Comparison of ENCODE assay signal across 9 cellular contexts in genomic region chr3:40476478-40477470, GRCh38. TPM values are rescaled to one million over a fixed set of nuclear protein-coding genes. Genes with fewer than 3 reads are reported as not detected.
DNase-seq lines count a peak whose midpoint lies in the region; ATAC-seq and TF ChIP-seq lines count a peak whose summit lies in the region.
"Had no signal": no experiment of that assay in that cellular context is flagged by ENCODE, and none has a peak within 500 bp of the region (broad histone marks: within the 10 kb centered on the region; RNA-seq: fewer than 3 reads in every experiment).

TSS of gene ZNF619 (plus strand) at chr3:40477122. CDS start at chr3:40477980, 858 bp downstream.

- peak within 1 kb of the TSS; percentile 82 to 97 (median 93) for H3K4me3 Mint-ChIP-seq in CD4-positive, CD25-positive, alpha-beta regulatory T cell
- H3K4me3 Mint-ChIP-seq in stimulated activated memory B cell treated with anti-CD40 and anti-IgM and Interleukin-4, amounts not matched to agents 10 μg/mL and 1 μg/mL and 100 μg/mL, for 72 hours, result peak within 1 kb of the TSS; percentile 98

- H3K27me3 ChIP-seq in CD4-positive, CD25-positive, alpha-beta regulatory T cell (ENCODE audit: control insufficient read depth, insufficient read depth, low read length), result no peaks in the 10 kb centered on the region
- H3K27me3 ChIP-seq: cardiac muscle cell had no signal

- H3K36me3 Mint-ChIP-seq in CD4-positive, CD25-positive, alpha-beta regulatory T cell, result peaks cover 18% of the 10 kb centered on the region
- H3K36me3 Mint-ChIP-seq in stimulated activated memory B cell treated with anti-CD40 and anti-IgM and Interleukin-4, amounts not matched to agents 10 μg/mL and 1 μg/mL and 100 μg/mL, for 72 hours, result peaks cover 25% of the 10 kb centered on the region

- peak; percentile 83 to 88 for ATAC-seq in CD4-positive, CD25-positive, alpha-beta regulatory T cell (ENCODE audit: low read depth in 2 of 2)
- ATAC-seq in GM19043 (IDR thresholded peaks at IDR 0.05; ENCODE audit: low read depth, unreplicated experiment), result peak; percentile 82
- peak; percentile 89 for ATAC-seq in HG03354 (IDR thresholded peaks at IDR 0.05; ENCODE audit: poor library complexity, severe bottlenecking, unreplicated experiment)
- ATAC-seq in mucosa of descending colon, result peak; percentile 98
- ATAC-seq in stimulated activated memory B cell treated with anti-CD40 and anti-IgM and Interleukin-4, amounts not matched to agents 10 μg/mL and 1 μg/mL and 100 μg/mL, for 72 hours, result peak; percentile 93

- H3K9me3 ChIP-seq in CD4-positive, CD25-positive, alpha-beta regulatory T cell (ENCODE audit: control insufficient read depth in 2 of 2, low read length in 2 of 2), result no peaks in the 10 kb centered on the region
- no peaks in the 10 kb centered on the region for H3K9me3 ChIP-seq in mucosa of descending colon

- H3K9me3 Mint-ChIP-seq in CD4-positive, CD25-positive, alpha-beta regulatory T cell, result peaks cover 0 to 2% (median 0%) of the 10 kb centered on the region in 7 donors
- no peaks in the 10 kb centered on the region for H3K9me3 Mint-ChIP-seq in stimulated activated memory B cell treated with anti-CD40 and anti-IgM and Interleukin-4, amounts not matched to agents 10 μg/mL and 1 μg/mL and 100 μg/mL, for 72 hours

- peak within 1 kb of the TSS; percentile 86 for H3K4me3 ChIP-seq in CD4-positive, CD25-positive, alpha-beta regulatory T cell (ENCODE audit: low read depth, low read length)
- peak within 1 kb of the TSS; percentile 73 for H3K4me3 ChIP-seq in epithelial cell of proximal tubule (ENCODE audit: low read depth, low read length)
- H3K4me3 ChIP-seq in mucosa of descending colon, result peak within 1 kb of the TSS; percentile 83
- H3K4me3 ChIP-seq: cardiac muscle cell had no signal

- peak; percentile 49 to 78 (median 65) for DNase-seq in CD4-positive, CD25-positive, alpha-beta regulatory T cell
- DNase-seq in NOMO-1 (lab: John Stamatoyannopoulos, UW; ENCODE audit: unreplicated experiment in 2 of 2), result peak; percentile 60 to 66
- peak; percentile 67 for DNase-seq in activated T-cell treated with anti-CD3 and anti-CD28 coated beads, Interleukin-2, amount 50 U/mL, for 1 hour
- DNase-seq in epithelial cell of proximal tubule (ENCODE audit: low read depth), result peak; percentile 25
- DNase-seq in mucosa of descending colon, result peak; percentile 79 to 83 (median 82)

- H3K27me3 Mint-ChIP-seq in CD4-positive, CD25-positive, alpha-beta regulatory T cell, result no peaks in the 10 kb centered on the region
- H3K27me3 Mint-ChIP-seq in stimulated activated memory B cell treated with anti-CD40 and anti-IgM and Interleukin-4, amounts not matched to agents 10 μg/mL and 1 μg/mL and 100 μg/mL, for 72 hours, result no peaks in the 10 kb centered on the region

- peaks cover 18 to 45% (median 27%) of the 10 kb centered on the region in 4 donors for H3K4me1 Mint-ChIP-seq in CD4-positive, CD25-positive, alpha-beta regulatory T cell
- H3K4me1 Mint-ChIP-seq in stimulated activated memory B cell treated with anti-CD40 and anti-IgM and Interleukin-4, amounts not matched to agents 10 μg/mL and 1 μg/mL and 100 μg/mL, for 72 hours, result peaks cover 30% of the 10 kb centered on the region

- H3K36me3 ChIP-seq in CD4-positive, CD25-positive, alpha-beta regulatory T cell (ENCODE audit: control insufficient read depth, insufficient read depth, low read length), result peaks cover 14% of the 10 kb centered on the region
- H3K36me3 ChIP-seq in mucosa of descending colon (ENCODE audit: low read depth), result no peaks in the 10 kb centered on the region
- H3K36me3 ChIP-seq: cardiac muscle cell had no signal

- peaks cover 8% of the 10 kb centered on the region for H3K4me1 ChIP-seq in CD4-positive, CD25-positive, alpha-beta regulatory T cell (ENCODE audit: control insufficient read depth, insufficient read depth, low read length, poor library complexity, severe bottlenecking)
- no peaks in the 10 kb centered on the region for H3K4me1 ChIP-seq in mucosa of descending colon (ENCODE audit: low read depth)

- H3K27ac Mint-ChIP-seq in CD4-positive, CD25-positive, alpha-beta regulatory T cell, result peak within 1 kb of the TSS; percentile 90 to 98 (median 98)
- peak within 1 kb of the TSS; percentile 100 for H3K27ac Mint-ChIP-seq in stimulated activated memory B cell treated with anti-CD40 and anti-IgM and Interleukin-4, amounts not matched to agents 10 μg/mL and 1 μg/mL and 100 μg/mL, for 72 hours

- intact Hi-C loops in mucosa of descending colon (cut with DNase I, micrococcal nuclease), result no loop called here

- H3K27ac ChIP-seq in CD4-positive, CD25-positive, alpha-beta regulatory T cell (ENCODE audit: insufficient read depth, low read length, poor library complexity, severe bottlenecking), result peak within 1 kb of the TSS; percentile 69
- H3K27ac ChIP-seq: cardiac muscle cell had no signal

- TF ChIP-seq CTCF in epithelial cell of proximal tubule (conservative IDR thresholded peaks at IDR 0.05; ENCODE audit: low read depth, low read length), result no peak
- no peak for TF ChIP-seq CTCF in mucosa of descending colon (IDR thresholded peaks at IDR 0.05)

RNA-seq across cellular contexts. Expression of gene ZNF619, which starts in this region (rescaled TPM):
- total RNA-seq in CD4-positive, CD25-positive, alpha-beta regulatory T cell, result 5.3 TPM
- 1 to 10 TPM; 2.1 to 4.0 (median 3.2) TPM for polyA plus RNA-seq in CD4-positive, CD25-positive, alpha-beta regulatory T cell
- total RNA-seq in epithelial cell of proximal tubule (4.9 and 5.3 TPM in 2 replicates), mucosa of descending colon (10 to 100 TPM in 1 of 3 donors, 1 to 10 TPM in 2; 6.5 to 11.3 (median 9.5) TPM)
- polyA plus RNA-seq: cardiac muscle cell had no signal

Comparison
In these comparisons a context has a peak if more than half of its experiments do, and no peak if none do; other contexts are left out.
1. Peak in every context shown above with its lines: DNase-seq, ATAC-seq, H3K4me3 ChIP-seq and H3K27ac ChIP-seq.
2. DNase-seq: peak in every context shown above with its lines; median percentile 82 in mucosa of descending colon; 67 in activated T-cell treated with anti-CD3 and anti-CD28 coated beads, Interleukin-2, amount 50 U/mL, for 1 hour; 65 in CD4-positive, CD25-positive, alpha-beta regulatory T cell; 63 in NOMO-1; 25 in epithelial cell of proximal tubule.